ENCODE assay signal across 8 cellular contexts in genomic region chr6:109008951-109009760, GRCh38.
DNase-seq lines count a peak whose midpoint lies in the region; ATAC-seq, FAIRE-seq and TF ChIP-seq lines count a peak whose summit lies in the region.

No MANE protein-coding gene starts in this region.

- POLR2A ChIA-PET in WTC11 (lab: Charles Lee) = interaction anchor here (0.6 to 1.3 kb wide), 2 partner anchors 18 to 85 kb away, joined by 6 to 7 read pairs; partner anchors contain the start of gene SESN1

- H3K4me2 ChIP-seq in smooth muscle cell = peak overlapping the region; percentile 99

- DNase-seq in SIG-M5 treated with dmso at 0.1 percent for 504 hours (lab: John Stamatoyannopoulos, UW; ENCODE audit: unreplicated experiment) (peak; percentile 79), SIG-M5 (lab: John Stamatoyannopoulos, UW) (no peak), NCI-H2196 (lab: John Stamatoyannopoulos, UW; ENCODE audit: unreplicated experiment) (peak; percentile 95), WTC11 (ENCODE audit: low spot score) (peak; percentile 92), bronchial epithelial cell (ENCODE audit: low read depth) (peak; percentile 85), immature natural killer cell (peak; percentile 88), smooth muscle cell (lab: John Stamatoyannopoulos, UW; ENCODE audit: unreplicated experiment) (peak; percentile 68)

- peaks cover 41% of the 10 kb centered on the region for H4K20me1 ChIP-seq in smooth muscle cell (ENCODE audit: low read depth)

- H3K36me3 ChIP-seq in bronchial epithelial cell (ENCODE audit: control insufficient read depth, insufficient read depth, low read length) (no peaks in the 10 kb centered on the region), smooth muscle cell (ENCODE audit: low read depth) (no peaks in the 10 kb centered on the region)

- H3K9me3 ChIP-seq in smooth muscle cell (replicated peaks; ENCODE audit: low read depth) = no peaks in the 10 kb centered on the region

- ATAC-seq in HG03095 (IDR thresholded peaks at IDR 0.05; ENCODE audit: unreplicated experiment) (peak; percentile 94), WTC11 (peak; percentile 96)

- H3K27ac ChIP-seq in smooth muscle cell (ENCODE audit: low read depth) = peak overlapping the region; percentile 92

- no peak for TF ChIP-seq CTCF in WTC11 (IDR thresholded peaks at IDR 0.05)
- TF ChIP-seq CTCF in bronchial epithelial cell (IDR thresholded peaks at IDR 0.05; ENCODE audit: insufficient read depth, low read length, severe bottlenecking) = no peak
- TF ChIP-seq CTCF in smooth muscle cell (IDR thresholded peaks at IDR 0.05; ENCODE audit: borderline replicate concordance, insufficient read depth, poor library complexity, severe bottlenecking) = no peak

- H3K4me3 Mint-ChIP-seq in WTC11 = peak overlapping the region; percentile 94
- peak overlapping the region; percentile 91 to 99 (median 98) for H3K4me3 Mint-ChIP-seq in immature natural killer cell

- peak overlapping the region; percentile 84 for H3K9ac ChIP-seq in smooth muscle cell (ENCODE audit: low read depth)

- H3K27me3 ChIP-seq in bronchial epithelial cell (ENCODE audit: control insufficient read depth, insufficient read depth, low read length) = no peaks in the 10 kb centered on the region
- no peaks in the 10 kb centered on the region for H3K27me3 ChIP-seq in smooth muscle cell (ENCODE audit: low read depth)

- H3K4me1 Mint-ChIP-seq in WTC11 (peaks cover 37% of the 10 kb centered on the region), immature natural killer cell (peaks cover 52 to 58% of the 10 kb centered on the region in 2 donors)

- H3K27ac Mint-ChIP-seq in WTC11 (peak overlapping the region; percentile 95), immature natural killer cell (peak overlapping the region; percentile 95 to 100 (median 97))

- peak overlapping the region; percentile 100 for H3K4me3 ChIP-seq in bronchial epithelial cell (ENCODE audit: low read depth, low read length)
- H3K4me3 ChIP-seq in smooth muscle cell = peak overlapping the region; percentile 81

- H3K36me3 Mint-ChIP-seq in WTC11 = no peaks in the 10 kb centered on the region
- no peaks in the 10 kb centered on the region for H3K36me3 Mint-ChIP-seq in immature natural killer cell

- H3K4me1 ChIP-seq in smooth muscle cell (ENCODE audit: low read depth) = peaks cover 25% of the 10 kb centered on the region

- peak overlapping the region; percentile 97 for H2AFZ ChIP-seq in smooth muscle cell (ENCODE audit: low read depth)

- no peak for FAIRE-seq in bronchial epithelial cell (lab: Jason Lieb, UNC)

- H3K79me2 ChIP-seq in smooth muscle cell (ENCODE audit: low read depth) = peaks cover 47% of the 10 kb centered on the region

- H3K9me3 Mint-ChIP-seq in WTC11 (no peaks in the 10 kb centered on the region), immature natural killer cell (no peaks in the 10 kb centered on the region)

- no peaks in the 10 kb centered on the region for H3F3A ChIP-seq in smooth muscle cell (ENCODE audit: low read depth)

- CTCF ChIA-PET in WTC11 (lab: Charles Lee) = interaction anchor here (1.2 to 1.4 kb wide), 2 partner anchors 13 to 41 kb away, joined by 3 read pairs; no protein-coding TSS in a partner anchor

- H3K27me3 Mint-ChIP-seq in WTC11 (ENCODE audit: low read depth) (no peaks in the 10 kb centered on the region), immature natural killer cell (ENCODE audit: low read depth in 3 of 3) (peaks cover 3 to 6% (median 4%) of the 10 kb centered on the region in 3 donors)

- under 1% methylated on average over 79 of the region's 89 CpGs for WGBS in smooth muscle cell (ENCODE audit: low lambda C conversion rate)

TF ChIP-seq in WTC11, 78 proteins besides CTCF, POLR2A, EP300 and RAD21 (continues in another document):
- TF ChIP-seq E2F1 (CRISPR knock-in tag; IDR thresholded peaks at IDR 0.05) = 0 out of 2 replicates have a peak, but pooled peaks have one; percentile 78
- no peak for TF ChIP-seq CDX4 (CRISPR knock-in tag; IDR thresholded peaks at IDR 0.05; ENCODE audit: borderline replicate concordance)
- peak; percentile 55; the same call in 1 of the 2 replicates for TF ChIP-seq USF2 (CRISPR knock-in tag; IDR thresholded peaks at IDR 0.05)
- no peak for TF ChIP-seq STAT6 (CRISPR knock-in tag; conservative IDR thresholded peaks at IDR 0.05; ENCODE audit: low read depth)
- TF ChIP-seq HMGXB4 (CRISPR knock-in tag; IDR thresholded peaks at IDR 0.05) = peak; percentile 66
- TF ChIP-seq FOXP4 (CRISPR knock-in tag; IDR thresholded peaks at IDR 0.05) = peak; percentile 95
- TF ChIP-seq TCF7 (CRISPR knock-in tag; IDR thresholded peaks at IDR 0.05; ENCODE audit: low read depth) = 0 out of 2 replicates have a peak, but pooled peaks have one; percentile 58
- TF ChIP-seq MXD4 (CRISPR knock-in tag; IDR thresholded peaks at IDR 0.05; ENCODE audit: borderline replicate concordance) = no peak
- TF ChIP-seq ATF3 (CRISPR knock-in tag; conservative IDR thresholded peaks at IDR 0.05) = no peak
- 0 out of 2 replicates have a peak, but pooled peaks have one; percentile 28 for TF ChIP-seq NFE2L1 (CRISPR knock-in tag; IDR thresholded peaks at IDR 0.05)
